ENCODE assay signal across 8 cellular contexts in genomic region chr5:43121565-43122484, GRCh38. TPM values are rescaled to one million over a fixed set of nuclear protein-coding genes. Genes with fewer than 3 reads are reported as not detected.
DNase-seq lines count a peak whose midpoint lies in the region; ATAC-seq and TF ChIP-seq lines count a peak whose summit lies in the region.

No MANE protein-coding gene starts in this region.

- peak; percentile 61 to 76 for TF ChIP-seq POLR2A in heart left ventricle (IDR thresholded peaks at IDR 0.05)
- peak; percentile 53 for TF ChIP-seq POLR2A in prostate gland (IDR thresholded peaks at IDR 0.05)

- intact Hi-C loops in heart left ventricle (cut with DNase I) (loop anchor here in 6 of 10 donors (1.0 to 10.0 kb wide), 10 partner anchors 55 to 361 kb away; partner anchors contain the start of genes HMGCS1 (in 6 of the 6), TMEM267 (in 3 of the 6) and NIM1K (in 1 of the 6)), prostate gland (cut with DNase I) (loop anchor here (5.0 kb wide), 3 partner anchors 60 to 190 kb away; partner anchors contain the start of genes ANXA2R and HMGCS1)

- H3K36me3 Mint-ChIP-seq in activated naive CD4-positive, alpha-beta T cell treated with anti-CD3 and anti-CD28 coated beads, Interleukin-2, amount 50 U/mL, for 72 hours = peaks cover 21 to 52% of the 10 kb centered on the region in 2 donors

- H3K9me3 Mint-ChIP-seq in activated naive CD4-positive, alpha-beta T cell treated with anti-CD3 and anti-CD28 coated beads, Interleukin-2, amount 50 U/mL, for 72 hours = no peaks in the 10 kb centered on the region

- DNase-seq in CD1c-positive myeloid dendritic cell (ENCODE audit: extremely low spot score) = peak; percentile 14
- DNase-seq in NCI-H146 treated with DMSO at 0.1 percent for 48 hours (lab: John Stamatoyannopoulos, UW; ENCODE audit: unreplicated experiment) = peak; percentile 42
- peak in 1 of 2 donors; percentile 54 for DNase-seq in activated naive CD4-positive, alpha-beta T cell treated with anti-CD3 and anti-CD28 coated beads, Interleukin-2, amount 50 U/mL, for 72 hours (ENCODE audit: low spot score in 2 of 2)
- peak in 2 of 5 donors; percentile 12 to 43 for DNase-seq in heart left ventricle
- DNase-seq in prostate gland (ENCODE audit: low spot score) = peak; percentile 17
- no peak for DNase-seq in GF-D8 (lab: John Stamatoyannopoulos, UW)

- H3K36me3 ChIP-seq in heart left ventricle (peaks cover 0 to 40% (median 32%) of the 10 kb centered on the region in 9 donors), prostate gland (no peaks in the 10 kb centered on the region)

- H3K27ac Mint-ChIP-seq in activated naive CD4-positive, alpha-beta T cell treated with anti-CD3 and anti-CD28 coated beads, Interleukin-2, amount 50 U/mL, for 72 hours = peak overlapping the region; percentile 95 to 96

- H3K9me3 ChIP-seq in heart left ventricle = no peaks in the 10 kb centered on the region
- H3K9me3 ChIP-seq in prostate gland = no peaks in the 10 kb centered on the region

- ATAC-seq in GM18511 (IDR thresholded peaks at IDR 0.05; ENCODE audit: unreplicated experiment) (peak; percentile 46), HG02938 (IDR thresholded peaks at IDR 0.05; ENCODE audit: unreplicated experiment) (peak; percentile 35), heart left ventricle (peak; percentile 26 to 65 (median 57))
- peak; percentile 33 to 56 for ATAC-seq in activated naive CD4-positive, alpha-beta T cell treated with anti-CD3 and anti-CD28 coated beads, Interleukin-2, amount 50 U/mL, for 72 hours

- H3K4me3 ChIP-seq in heart left ventricle = peak overlapping the region; percentile 25 to 97 (median 82)
- H3K4me3 ChIP-seq in prostate gland = peak overlapping the region; percentile 73 to 93

- H3K27me3 ChIP-seq in heart left ventricle (no peaks in the 10 kb centered on the region), prostate gland (replicated peaks; ENCODE audit: insufficient read depth) (no peaks in the 10 kb centered on the region)

- peaks cover 4 to 38% (median 23%) of the 10 kb centered on the region in 12 donors for H3K4me1 ChIP-seq in heart left ventricle
- no peaks in the 10 kb centered on the region for H3K4me1 ChIP-seq in prostate gland (replicated peaks)

- TF ChIP-seq CTCF in heart left ventricle (IDR thresholded peaks at IDR 0.05) = peak in 2 of 12 donors; percentile 9 to 17
- TF ChIP-seq CTCF in prostate gland (IDR thresholded peaks at IDR 0.05) = no peak

- 0 to 1% (median 0%) methylated on average over 38 to 61 of the region's 61 CpGs for WGBS in heart left ventricle, 4 donors
- under 1% methylated on average over 40 of the region's 61 CpGs for WGBS in prostate gland

- H3K27ac ChIP-seq in heart left ventricle (peak overlapping the region; percentile 86 to 100 (median 98)), prostate gland (peak overlapping the region; percentile 99 to 100)

RNA-seq across cellular contexts. Expression of gene ZNF131, which starts 1.1 kb away (rescaled TPM):
- total RNA-seq in activated naive CD4-positive, alpha-beta T cell treated with anti-CD3 and anti-CD28 coated beads, Interleukin-2, amount 50 U/mL, for 72 hours = 10 to 100 TPM; 23.8 to 42.9 TPM
- total RNA-seq in heart left ventricle (10 to 100 TPM; 10.9 to 21.6 (median 13.3) TPM), prostate gland (10 to 100 TPM; 33.9 to 40.3 TPM)
- 10 to 100 TPM; 14.1 to 18.5 TPM for polyA plus RNA-seq in heart left ventricle
